8 cellular contexts compared by ENCODE assay signal in genomic region chr6:107847844-107848802, GRCh38. TPM values are rescaled to one million over a fixed set of nuclear protein-coding genes. Genes with fewer than 3 reads are reported as not detected.
DNase-seq lines count a peak whose midpoint lies in the region; ATAC-seq and TF ChIP-seq lines count a peak whose summit lies in the region.

No MANE protein-coding gene starts in this region.

- peak overlapping the region; percentile 77 for H3K4me3 ChIP-seq in coronary artery

- TF ChIP-seq CTCF in GM12874 (IDR thresholded peaks at IDR 0.05; ENCODE audit: insufficient read depth, low read depth, low read length) (peak; percentile 91), coronary artery (IDR thresholded peaks at IDR 0.05) (peak; percentile 91)

- no peak overlapping the region for H3K27ac ChIP-seq in coronary artery

- ATAC-seq in HG03045 (IDR thresholded peaks at IDR 0.05; ENCODE audit: unreplicated experiment) (peak; percentile 83), left lobe of liver (peak; percentile 100), GM18519 (IDR thresholded peaks at IDR 0.05; ENCODE audit: low FRiP score, unreplicated experiment) (no peak)

- peak; percentile 23 to 84 for DNase-seq in NCI-H446 (lab: John Stamatoyannopoulos, UW)
- DNase-seq in activated CD4-positive, alpha-beta T cell treated with anti-CD3 and anti-CD28 coated beads for 4 hours: peak; percentile 74 to 79
- DNase-seq in coronary artery (ENCODE audit: low spot score): peak; percentile 89
- DNase-seq in left lobe of liver (ENCODE audit: low spot score): peak; percentile 91
- peak; percentile 71 to 79 for DNase-seq in stimulated activated CD4-positive, alpha-beta T cell treated with anti-CD3 and anti-CD28 coated beads, Interleukin-1b, Interleukin-23, amount 100 ng/mL, for 4 hours (ENCODE audit: low read depth in 2 of 2)

RNA-seq across cellular contexts. Expression of gene SCML4, which starts 24.0 kb away (rescaled TPM):
- 1.1 TPM for total RNA-seq in left lobe of liver
